In genomic region chr11:96191752-96192151, GRCh38 we compare ENCODE assay signal across 14 cellular contexts.
"Had no signal": no experiment of that assay in that cellular context is flagged by ENCODE, and none has a peak within 500 bp of the region (broad histone marks: within the 10 kb centered on the region; RNA-seq: fewer than 3 reads in every experiment).

No MANE protein-coding gene starts in this region.

- H3K27ac ChIP-seq: colonic mucosa, hepatocyte, thyroid gland had no signal

- H3K27ac Mint-ChIP-seq: stimulated activated naive B cell treated with anti-CD40 and anti-IgM and Interleukin-4, amounts not matched to agents 10 μg/mL and 1 μg/mL and 100 μg/mL, for 72 hours; WTC11 had no signal

- ATAC-seq: stimulated activated naive B cell treated with anti-CD40 and anti-IgM and Interleukin-4, amounts not matched to agents 10 μg/mL and 1 μg/mL and 100 μg/mL, for 72 hours; WTC11 had no signal

- H3K9me3 Mint-ChIP-seq: naive B cell had no signal

- H3K4me1 ChIP-seq: colonic mucosa had no signal

- H3K27me3 ChIP-seq: colonic mucosa, hepatocyte, thyroid gland had no signal

- DNase-seq: activated CD4-positive, alpha-beta T cell treated with anti-CD3 and anti-CD28 coated beads for 48 hours; activated effector memory CD4-positive, alpha-beta T cell treated with anti-CD3 and anti-CD28 coated beads, Interleukin-2, amount 50 U/mL, for 16 hours; central memory CD4-positive, alpha-beta T cell; colonic mucosa; islet precursor cell; mammary epithelial cell; naive B cell; nucleus accumbens; stimulated activated CD4-positive, alpha-beta T cell treated with anti-CD3 and anti-CD28 coated beads, Interleukin-2, amount 100 ng/mL, for 48 hours; stimulated activated naive B cell treated with anti-CD40 and anti-IgM and Interleukin-4, amounts not matched to agents 10 μg/mL and 1 μg/mL and 100 μg/mL, for 72 hours; T-helper 2 cell; thyroid gland had no signal

- H2AFZ ChIP-seq: hepatocyte had no signal

- H3K27me3 Mint-ChIP-seq: naive B cell; stimulated activated naive B cell treated with anti-CD40 and anti-IgM and Interleukin-4, amounts not matched to agents 10 μg/mL and 1 μg/mL and 100 μg/mL, for 72 hours had no signal

- H3K9me3 ChIP-seq: colonic mucosa, thyroid gland had no signal

- H3K4me3 ChIP-seq: colonic mucosa, hepatocyte, thyroid gland had no signal

- H3K4me2 ChIP-seq: hepatocyte had no signal

- H3K4me3 Mint-ChIP-seq: stimulated activated naive B cell treated with anti-CD40 and anti-IgM and Interleukin-4, amounts not matched to agents 10 μg/mL and 1 μg/mL and 100 μg/mL, for 72 hours; WTC11 had no signal

- H3K36me3 ChIP-seq: colonic mucosa, thyroid gland had no signal
